2 cellular contexts compared by ENCODE assay signal in the genomic region with DNA sequence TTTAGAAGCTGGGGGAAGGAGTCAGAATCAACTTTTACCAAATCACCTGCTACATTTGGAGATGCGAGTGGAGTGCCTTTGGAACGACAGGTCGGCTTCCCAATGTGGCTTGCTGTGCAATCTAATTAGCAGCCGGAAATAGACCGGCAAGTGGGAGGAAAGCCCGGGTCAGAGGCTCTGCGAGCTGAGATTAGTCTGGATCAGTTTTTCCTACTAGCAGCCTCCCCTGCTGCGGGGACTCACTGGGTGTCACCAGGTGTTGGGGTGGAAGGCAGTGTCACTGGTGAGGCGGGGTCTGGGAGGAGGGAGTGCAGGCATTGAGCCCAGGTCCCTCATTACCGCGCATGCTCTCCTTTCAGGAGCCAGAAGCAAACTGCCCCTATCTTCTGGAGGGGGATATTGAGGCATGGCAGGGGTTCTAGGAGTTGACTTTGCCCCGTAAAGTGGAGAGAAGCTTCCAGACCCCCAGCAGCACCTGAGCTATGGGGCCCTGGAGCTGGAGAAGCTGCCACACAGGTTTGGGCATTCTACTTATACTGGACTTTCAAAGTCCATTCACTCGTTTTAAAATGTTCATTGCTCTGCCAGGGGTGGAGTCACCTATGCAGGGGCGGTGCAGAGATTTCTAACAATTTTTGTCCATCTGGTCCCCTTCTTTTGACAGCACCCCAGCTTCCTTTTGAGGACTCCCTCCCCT.
TF ChIP-seq lines count a peak whose summit lies in the region.

No MANE protein-coding gene starts in this region.

TF ChIP-seq in SK-N-SH, 30 proteins besides CTCF, POLR2A, EP300 and RAD21 (continued from another document):
- TF ChIP-seq, protein P1, sequence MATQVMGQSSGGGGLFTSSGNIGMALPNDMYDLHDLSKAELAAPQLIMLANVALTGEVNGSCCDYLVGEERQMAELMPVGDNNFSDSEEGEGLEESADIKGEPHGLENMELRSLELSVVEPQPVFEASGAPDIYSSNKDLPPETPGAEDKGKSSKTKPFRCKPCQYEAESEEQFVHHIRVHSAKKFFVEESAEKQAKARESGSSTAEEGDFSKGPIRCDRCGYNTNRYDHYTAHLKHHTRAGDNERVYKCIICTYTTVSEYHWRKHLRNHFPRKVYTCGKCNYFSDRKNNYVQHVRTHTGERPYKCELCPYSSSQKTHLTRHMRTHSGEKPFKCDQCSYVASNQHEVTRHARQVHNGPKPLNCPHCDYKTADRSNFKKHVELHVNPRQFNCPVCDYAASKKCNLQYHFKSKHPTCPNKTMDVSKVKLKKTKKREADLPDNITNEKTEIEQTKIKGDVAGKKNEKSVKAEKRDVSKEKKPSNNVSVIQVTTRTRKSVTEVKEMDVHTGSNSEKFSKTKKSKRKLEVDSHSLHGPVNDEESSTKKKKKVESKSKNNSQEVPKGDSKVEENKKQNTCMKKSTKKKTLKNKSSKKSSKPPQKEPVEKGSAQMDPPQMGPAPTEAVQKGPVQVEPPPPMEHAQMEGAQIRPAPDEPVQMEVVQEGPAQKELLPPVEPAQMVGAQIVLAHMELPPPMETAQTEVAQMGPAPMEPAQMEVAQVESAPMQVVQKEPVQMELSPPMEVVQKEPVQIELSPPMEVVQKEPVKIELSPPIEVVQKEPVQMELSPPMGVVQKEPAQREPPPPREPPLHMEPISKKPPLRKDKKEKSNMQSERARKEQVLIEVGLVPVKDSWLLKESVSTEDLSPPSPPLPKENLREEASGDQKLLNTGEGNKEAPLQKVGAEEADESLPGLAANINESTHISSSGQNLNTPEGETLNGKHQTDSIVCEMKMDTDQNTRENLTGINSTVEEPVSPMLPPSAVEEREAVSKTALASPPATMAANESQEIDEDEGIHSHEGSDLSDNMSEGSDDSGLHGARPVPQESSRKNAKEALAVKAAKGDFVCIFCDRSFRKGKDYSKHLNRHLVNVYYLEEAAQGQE (IDR thresholded peaks at IDR 0.05; ENCODE audit: low read depth, low read length), result no peak
- no peak for TF ChIP-seq NRF1 (IDR thresholded peaks at IDR 0.05; ENCODE audit: low read depth, low read length)
- no peak for TF ChIP-seq SMC3 (IDR thresholded peaks at IDR 0.05; ENCODE audit: low read depth, low read length)
- no peak for TF ChIP-seq TAF1 (IDR thresholded peaks at IDR 0.05; ENCODE audit: borderline replicate concordance, low read depth, low read length)
- no peak for TF ChIP-seq TCF12 (IDR thresholded peaks at IDR 0.05)
- TF ChIP-seq, protein P2, sequence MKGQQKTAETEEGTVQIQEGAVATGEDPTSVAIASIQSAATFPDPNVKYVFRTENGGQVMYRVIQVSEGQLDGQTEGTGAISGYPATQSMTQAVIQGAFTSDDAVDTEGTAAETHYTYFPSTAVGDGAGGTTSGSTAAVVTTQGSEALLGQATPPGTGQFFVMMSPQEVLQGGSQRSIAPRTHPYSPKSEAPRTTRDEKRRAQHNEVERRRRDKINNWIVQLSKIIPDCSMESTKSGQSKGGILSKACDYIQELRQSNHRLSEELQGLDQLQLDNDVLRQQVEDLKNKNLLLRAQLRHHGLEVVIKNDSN (IDR thresholded peaks at IDR 0.05; ENCODE audit: borderline replicate concordance, low read depth), result no peak
- TF ChIP-seq FOSL2 (IDR thresholded peaks at IDR 0.05; ENCODE audit: borderline replicate concordance, low read depth), result no peak

TF ChIP-seq in SK-N-SH treated with all-trans-retinoic acid at 6 μM for 48 hours, 23 proteins besides CTCF, POLR2A, EP300 and RAD21 (continued from another document):
- TF ChIP-seq, protein P3, sequence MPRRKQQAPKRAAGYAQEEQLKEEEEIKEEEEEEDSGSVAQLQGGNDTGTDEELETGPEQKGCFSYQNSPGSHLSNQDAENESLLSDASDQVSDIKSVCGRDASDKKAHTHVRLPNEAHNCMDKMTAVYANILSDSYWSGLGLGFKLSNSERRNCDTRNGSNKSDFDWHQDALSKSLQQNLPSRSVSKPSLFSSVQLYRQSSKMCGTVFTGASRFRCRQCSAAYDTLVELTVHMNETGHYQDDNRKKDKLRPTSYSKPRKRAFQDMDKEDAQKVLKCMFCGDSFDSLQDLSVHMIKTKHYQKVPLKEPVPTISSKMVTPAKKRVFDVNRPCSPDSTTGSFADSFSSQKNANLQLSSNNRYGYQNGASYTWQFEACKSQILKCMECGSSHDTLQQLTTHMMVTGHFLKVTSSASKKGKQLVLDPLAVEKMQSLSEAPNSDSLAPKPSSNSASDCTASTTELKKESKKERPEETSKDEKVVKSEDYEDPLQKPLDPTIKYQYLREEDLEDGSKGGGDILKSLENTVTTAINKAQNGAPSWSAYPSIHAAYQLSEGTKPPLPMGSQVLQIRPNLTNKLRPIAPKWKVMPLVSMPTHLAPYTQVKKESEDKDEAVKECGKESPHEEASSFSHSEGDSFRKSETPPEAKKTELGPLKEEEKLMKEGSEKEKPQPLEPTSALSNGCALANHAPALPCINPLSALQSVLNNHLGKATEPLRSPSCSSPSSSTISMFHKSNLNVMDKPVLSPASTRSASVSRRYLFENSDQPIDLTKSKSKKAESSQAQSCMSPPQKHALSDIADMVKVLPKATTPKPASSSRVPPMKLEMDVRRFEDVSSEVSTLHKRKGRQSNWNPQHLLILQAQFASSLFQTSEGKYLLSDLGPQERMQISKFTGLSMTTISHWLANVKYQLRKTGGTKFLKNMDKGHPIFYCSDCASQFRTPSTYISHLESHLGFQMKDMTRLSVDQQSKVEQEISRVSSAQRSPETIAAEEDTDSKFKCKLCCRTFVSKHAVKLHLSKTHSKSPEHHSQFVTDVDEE (CRISPR knock-in tag; IDR thresholded peaks at IDR 0.05), result no peak
- TF ChIP-seq, protein P4, sequence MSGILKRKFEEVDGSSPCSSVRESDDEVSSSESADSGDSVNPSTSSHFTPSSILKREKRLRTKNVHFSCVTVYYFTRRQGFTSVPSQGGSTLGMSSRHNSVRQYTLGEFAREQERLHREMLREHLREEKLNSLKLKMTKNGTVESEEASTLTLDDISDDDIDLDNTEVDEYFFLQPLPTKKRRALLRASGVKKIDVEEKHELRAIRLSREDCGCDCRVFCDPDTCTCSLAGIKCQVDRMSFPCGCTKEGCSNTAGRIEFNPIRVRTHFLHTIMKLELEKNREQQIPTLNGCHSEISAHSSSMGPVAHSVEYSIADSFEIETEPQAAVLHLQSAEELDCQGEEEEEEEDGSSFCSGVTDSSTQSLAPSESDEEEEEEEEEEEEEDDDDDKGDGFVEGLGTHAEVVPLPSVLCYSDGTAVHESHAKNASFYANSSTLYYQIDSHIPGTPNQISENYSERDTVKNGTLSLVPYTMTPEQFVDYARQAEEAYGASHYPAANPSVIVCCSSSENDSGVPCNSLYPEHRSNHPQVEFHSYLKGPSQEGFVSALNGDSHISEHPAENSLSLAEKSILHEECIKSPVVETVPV (CRISPR knock-in tag; IDR thresholded peaks at IDR 0.05), result no peak
- TF ChIP-seq BACH2 (CRISPR knock-in tag; IDR thresholded peaks at IDR 0.05; ENCODE audit: borderline replicate concordance), result no peak
- no peak for TF ChIP-seq ZFP30 (CRISPR knock-in tag; IDR thresholded peaks at IDR 0.05)
- TF ChIP-seq TOX (CRISPR knock-in tag; IDR thresholded peaks at IDR 0.05; ENCODE audit: borderline replicate concordance), result no peak
- TF ChIP-seq RARB (CRISPR knock-in tag; IDR thresholded peaks at IDR 0.05), result no peak
- no peak for TF ChIP-seq ZNF565 (CRISPR knock-in tag; conservative IDR thresholded peaks at IDR 0.05; ENCODE audit: low read depth)
- no peak for TF ChIP-seq ZC3H10 (CRISPR knock-in tag; IDR thresholded peaks at IDR 0.05)
- no peak for TF ChIP-seq CSDC2 (CRISPR knock-in tag; IDR thresholded peaks at IDR 0.05)
- TF ChIP-seq ZNF8 (CRISPR knock-in tag; IDR thresholded peaks at IDR 0.05), result no peak
